ENCODE assay signal across 25 cellular contexts in genomic region chr18:49693276-49694005, GRCh38.
"Had no signal": no experiment of that assay in that cellular context is flagged by ENCODE, and none has a peak within 500 bp of the region (broad histone marks: within the 10 kb centered on the region; RNA-seq: fewer than 3 reads in every experiment).

No MANE protein-coding gene starts in this region.

- H3K27me3 Mint-ChIP-seq: stimulated activated naive CD8-positive, alpha-beta T cell treated with anti-CD3 and anti-CD28 coated beads, Interleukin-15, Interleukin-2, amounts not matched to agents 100 ng/mL and 50 ng/mL, for 24 hours had no signal

- H3K9me3 ChIP-seq: esophagus muscularis mucosa, gastrocnemius medialis, neutrophil, pancreas, psoas muscle, right atrium auricular region, thyroid gland, upper lobe of right lung had no signal

- ATAC-seq: activated CD8-positive, alpha-beta T cell treated with anti-CD3 and anti-CD28 coated beads, Interleukin-2, amount 10 ng/mL, durations not matched to agents 7 days and 5 days; activated naive CD4-positive, alpha-beta T cell treated with anti-CD3 and anti-CD28 coated beads, Interleukin-2, amount 50 U/mL, for 72 hours; gastrocnemius medialis; left cardiac atrium; naive thymus-derived CD4-positive, alpha-beta T cell; pancreas; psoas muscle; upper lobe of right lung had no signal

- H3K27ac ChIP-seq: dorsolateral prefrontal cortex, esophagus muscularis mucosa, gastrocnemius medialis, neutrophil, pancreas, psoas muscle, right atrium auricular region, thyroid gland, upper lobe of right lung had no signal

- H3K4me1 ChIP-seq: pancreas had no signal

- H3K27ac Mint-ChIP-seq: activated CD8-positive, alpha-beta T cell treated with anti-CD3 and anti-CD28 coated beads, Interleukin-2, amount 10 ng/mL, durations not matched to agents 7 days and 5 days; activated naive CD4-positive, alpha-beta T cell treated with anti-CD3 and anti-CD28 coated beads, Interleukin-2, amount 50 U/mL, for 72 hours; activated T-helper 1 cell treated with anti-CD3 and anti-CD28 coated beads, Interleukin-12 subunit alpha, Interleukin-12 subunit beta, Interleukin-2, Interleukin-4 antibody, amounts not matched to agents 30 ng/mL and 10 ng/mL and 1 ng/mL, durations not matched to agents 14 hours and 24 hours and 36 hours; memory B cell; naive thymus-derived CD4-positive, alpha-beta T cell; stimulated activated naive CD8-positive, alpha-beta T cell treated with anti-CD3 and anti-CD28 coated beads, Interleukin-15, Interleukin-2, amounts not matched to agents 100 ng/mL and 50 ng/mL, for 24 hours had no signal

- DNase-seq: activated CD4-positive, alpha-beta T cell treated with anti-CD3 and anti-CD28 coated beads for 1 hour; activated CD4-positive, alpha-beta T cell treated with anti-CD3 and anti-CD28 coated beads, Interleukin-2, amount 50 U/mL, for 1 hour; activated CD8-positive, alpha-beta T cell treated with anti-CD3 and anti-CD28 coated beads, Interleukin-2, amount 10 ng/mL, durations not matched to agents 7 days and 5 days; aorta; central memory CD4-positive, alpha-beta T cell; dorsolateral prefrontal cortex; gastrocnemius medialis; left cardiac atrium; naive thymus-derived CD4-positive, alpha-beta T cell; pancreas; psoas muscle; stimulated activated CD4-positive, alpha-beta T cell treated with anti-CD3 and anti-CD28 coated beads, Interleukin-12 subunit alpha, Interleukin-12 subunit beta, amount 100 ng/mL, for 4 hours; stimulated activated CD4-positive, alpha-beta T cell treated with anti-CD3 and anti-CD28 coated beads, Interleukin-4, amount 100 ng/mL, for 4 hours; substantia nigra; T-helper 1 cell; T-helper 9 cell; thyroid gland; upper lobe of right lung had no signal

- H3K4me1 Mint-ChIP-seq: memory B cell had no signal

- H3K9me3 Mint-ChIP-seq: activated naive CD4-positive, alpha-beta T cell treated with anti-CD3 and anti-CD28 coated beads, Interleukin-2, amount 50 U/mL, for 72 hours; activated T-helper 1 cell treated with anti-CD3 and anti-CD28 coated beads, Interleukin-12 subunit alpha, Interleukin-12 subunit beta, Interleukin-2, Interleukin-4 antibody, amounts not matched to agents 30 ng/mL and 10 ng/mL and 1 ng/mL, durations not matched to agents 14 hours and 24 hours and 36 hours; memory B cell; naive thymus-derived CD4-positive, alpha-beta T cell; stimulated activated naive CD8-positive, alpha-beta T cell treated with anti-CD3 and anti-CD28 coated beads, Interleukin-15, Interleukin-2, amounts not matched to agents 100 ng/mL and 50 ng/mL, for 24 hours had no signal

- H3K36me3 Mint-ChIP-seq: activated naive CD4-positive, alpha-beta T cell treated with anti-CD3 and anti-CD28 coated beads, Interleukin-2, amount 50 U/mL, for 72 hours; memory B cell; naive thymus-derived CD4-positive, alpha-beta T cell had no signal

- H3K4me3 ChIP-seq: dorsolateral prefrontal cortex, esophagus muscularis mucosa, gastrocnemius medialis, pancreas, psoas muscle, right atrium auricular region, thyroid gland, upper lobe of right lung had no signal

- H3K4me3 Mint-ChIP-seq: activated CD8-positive, alpha-beta T cell treated with anti-CD3 and anti-CD28 coated beads, Interleukin-2, amount 10 ng/mL, durations not matched to agents 7 days and 5 days; activated T-helper 1 cell treated with anti-CD3 and anti-CD28 coated beads, Interleukin-12 subunit alpha, Interleukin-12 subunit beta, Interleukin-2, Interleukin-4 antibody, amounts not matched to agents 30 ng/mL and 10 ng/mL and 1 ng/mL, durations not matched to agents 14 hours and 24 hours and 36 hours; memory B cell; naive thymus-derived CD4-positive, alpha-beta T cell; stimulated activated naive CD8-positive, alpha-beta T cell treated with anti-CD3 and anti-CD28 coated beads, Interleukin-15, Interleukin-2, amounts not matched to agents 100 ng/mL and 50 ng/mL, for 24 hours had no signal

- H3K36me3 ChIP-seq: esophagus muscularis mucosa, gastrocnemius medialis, neutrophil, pancreas, right atrium auricular region, thyroid gland, upper lobe of right lung had no signal

- H3K27me3 ChIP-seq: dorsolateral prefrontal cortex, esophagus muscularis mucosa, gastrocnemius medialis, neutrophil, pancreas, right atrium auricular region, thyroid gland, upper lobe of right lung had no signal
